In genomic region chr3:12894629-12895028, GRCh38 we compare ENCODE assay signal across 1 cellular context.
TF ChIP-seq lines count a peak whose summit lies in the region.

No MANE protein-coding gene starts in this region.

TF ChIP-seq in K562, 482 proteins besides CTCF, POLR2A, EP300 and RAD21:
- TF ChIP-seq E2F6 (IDR thresholded peaks at IDR 0.05; ENCODE audit: borderline replicate concordance in 1 of 2, extremely low read depth in 1 of 2, insufficient read depth in 1 of 2, insufficient read length in 1 of 2, low read depth in 1 of 2, low read length in 1 of 2, poor library complexity in 1 of 2, severe bottlenecking in 1 of 2) (peak in 1 of 2 experiments; percentile 24), MAX (CRISPR knock-in tag; IDR thresholded peaks at IDR 0.05) (peak; percentile 34; the same call in 1 of the 2 replicates), GATAD2A (IDR thresholded peaks at IDR 0.05) (no peak), ZNF583 (CRISPR knock-in tag; IDR thresholded peaks at IDR 0.05) (no peak)
